In the genomic region with DNA sequence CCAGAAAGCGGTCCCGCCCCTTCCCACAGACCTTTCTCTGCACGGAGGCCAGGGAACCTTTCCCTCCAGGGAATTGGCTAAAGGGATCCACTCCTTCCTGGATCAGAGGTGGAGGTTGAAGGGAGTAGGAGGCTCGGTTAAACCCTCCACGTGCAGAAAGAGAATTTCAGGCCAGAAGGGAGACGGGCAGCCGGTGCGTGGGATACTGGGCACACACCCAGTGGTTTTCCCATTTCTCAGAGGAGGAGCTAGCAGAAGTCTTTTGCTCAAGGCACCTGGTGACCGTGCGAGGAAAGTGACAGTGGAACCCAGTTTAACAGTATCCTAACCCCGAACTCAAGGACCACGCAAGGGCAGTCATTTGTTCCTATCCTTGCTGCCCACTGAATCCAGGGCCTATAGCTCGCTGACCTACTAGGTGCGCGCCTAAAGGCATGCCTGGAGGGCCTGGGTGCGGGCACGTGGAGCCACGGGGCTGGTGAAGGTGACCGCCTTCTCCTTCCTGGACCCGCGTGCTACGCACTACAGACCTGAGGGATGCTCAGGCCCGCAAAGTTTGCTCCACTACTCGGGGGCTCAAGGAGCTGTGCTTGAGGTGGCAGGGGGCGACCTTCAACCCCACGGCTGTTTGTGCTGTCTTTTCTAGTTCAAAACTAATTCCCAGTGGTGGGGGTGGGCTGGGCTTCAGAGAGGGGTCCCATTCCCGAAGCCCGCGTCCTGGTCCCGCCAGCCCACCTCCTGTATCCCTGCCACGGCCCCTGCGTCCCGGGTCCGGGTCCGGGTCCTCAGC, we compare ENCODE assay signal across 10 cellular contexts. TPM values are rescaled to one million over a fixed set of nuclear protein-coding genes. Genes with fewer than 3 reads are reported as not detected.
A peak's percentile ranks its signal among the peaks of the same experiment; 100 is the strongest.
DNase-seq lines count a peak whose midpoint lies in the region; ATAC-seq and TF ChIP-seq lines count a peak whose summit lies in the region.
"Had no signal": no experiment of that assay in that cellular context is flagged by ENCODE, and none has a peak within 500 bp of the region (broad histone marks: within the 10 kb centered on the region; RNA-seq: fewer than 3 reads in every experiment).

No MANE protein-coding gene starts in this region.

- no peaks in the 10 kb centered on the region for H3K9me3 Mint-ChIP-seq in activated naive CD4-positive, alpha-beta T cell treated with anti-CD3 and anti-CD28 coated beads, Interleukin-2, amount 10 ng/mL, durations not matched to agents 7 days and 5 days
- H3K9me3 Mint-ChIP-seq in activated naive CD4-positive, alpha-beta T cell treated with anti-CD3 and anti-CD28 coated beads, Interleukin-2, amount 50 U/mL, for 72 hours, result no peaks in the 10 kb centered on the region

- H3K27ac ChIP-seq in thymus (ENCODE audit: low read depth), result no peak overlapping the region
- H3K27ac ChIP-seq: vagina had no signal

- H3K4me3 ChIP-seq in astrocyte of the cerebellum (ENCODE audit: low read depth, low read length), result peak overlapping the region; percentile 34
- peak overlapping the region; percentile 12 for H3K4me3 ChIP-seq in kidney epithelial cell (ENCODE audit: low read depth, low read length)
- H3K4me3 ChIP-seq in thymus (ENCODE audit: low read length), result peak overlapping the region; percentile 69

- H3K36me3 Mint-ChIP-seq in activated naive CD4-positive, alpha-beta T cell treated with anti-CD3 and anti-CD28 coated beads, Interleukin-2, amount 10 ng/mL, durations not matched to agents 7 days and 5 days, result no peaks in the 10 kb centered on the region
- H3K36me3 Mint-ChIP-seq in activated naive CD4-positive, alpha-beta T cell treated with anti-CD3 and anti-CD28 coated beads, Interleukin-2, amount 50 U/mL, for 72 hours, result no peaks in the 10 kb centered on the region

- H3K36me3 ChIP-seq in kidney epithelial cell (ENCODE audit: control insufficient read depth, insufficient read depth, low read length) (no peaks in the 10 kb centered on the region), thymus (ENCODE audit: control insufficient read depth, insufficient read depth) (no peaks in the 10 kb centered on the region)
- H3K36me3 ChIP-seq: vagina had no signal

- no peaks in the 10 kb centered on the region for H3K4me1 ChIP-seq in thymus (ENCODE audit: control insufficient read depth, insufficient read depth, low read length)

- H3K27ac Mint-ChIP-seq in activated naive CD4-positive, alpha-beta T cell treated with anti-CD3 and anti-CD28 coated beads, Interleukin-2, amount 10 ng/mL, durations not matched to agents 7 days and 5 days, result no peak overlapping the region
- no peak overlapping the region for H3K27ac Mint-ChIP-seq in activated naive CD4-positive, alpha-beta T cell treated with anti-CD3 and anti-CD28 coated beads, Interleukin-2, amount 50 U/mL, for 72 hours

- CTCF ChIA-PET in activated naive CD4-positive, alpha-beta T cell treated with anti-CD3 and anti-CD28 coated beads, Interleukin-2, amount 10 ng/mL, durations not matched to agents 7 days and 5 days (lab: Charles Lee), result no interaction called here

- H3K27me3 ChIP-seq in kidney epithelial cell (ENCODE audit: control insufficient read depth, insufficient read depth, low read length) (peaks cover 27% of the 10 kb centered on the region), thymus (ENCODE audit: control insufficient read depth, insufficient read depth) (no peaks in the 10 kb centered on the region)
- H3K27me3 ChIP-seq: vagina had no signal

- no peaks in the 10 kb centered on the region for H3K9me3 ChIP-seq in thymus (ENCODE audit: control insufficient read depth)
- H3K9me3 ChIP-seq: vagina had no signal

- H3K4me1 Mint-ChIP-seq in activated naive CD4-positive, alpha-beta T cell treated with anti-CD3 and anti-CD28 coated beads, Interleukin-2, amount 10 ng/mL, durations not matched to agents 7 days and 5 days, result peaks cover 20% of the 10 kb centered on the region

- DNase-seq in activated naive CD4-positive, alpha-beta T cell treated with anti-CD3 and anti-CD28 coated beads, Interleukin-2, amount 10 ng/mL, durations not matched to agents 7 days and 5 days, result no peak
- no peak for DNase-seq in activated naive CD4-positive, alpha-beta T cell treated with anti-CD3 and anti-CD28 coated beads, Interleukin-2, amount 50 U/mL, for 72 hours (ENCODE audit: low spot score in 2 of 2)
- no peak for DNase-seq in astrocyte of the cerebellum (ENCODE audit: low read depth)
- no peak for DNase-seq in kidney epithelial cell (ENCODE audit: low read depth)
- DNase-seq in GDM1 (lab: John Stamatoyannopoulos, UW), result no peak
- no peak for DNase-seq in D341Med (ENCODE audit: low spot score)

- in situ Hi-C loops in astrocyte of the cerebellum (cut with HindIII; ENCODE audit: low sequenced_read_pairs), result no loop called here

- TF ChIP-seq CTCF in astrocyte of the cerebellum (IDR thresholded peaks at IDR 0.05; ENCODE audit: low read depth, low read length, missing control alignments) (no peak), kidney epithelial cell (IDR thresholded peaks at IDR 0.05; ENCODE audit: insufficient read depth, low read length, poor library complexity, severe bottlenecking) (no peak)

- H3K4me3 Mint-ChIP-seq in activated naive CD4-positive, alpha-beta T cell treated with anti-CD3 and anti-CD28 coated beads, Interleukin-2, amount 10 ng/mL, durations not matched to agents 7 days and 5 days, result peak overlapping the region; percentile 23

- no peak for ATAC-seq in activated naive CD4-positive, alpha-beta T cell treated with anti-CD3 and anti-CD28 coated beads, Interleukin-2, amount 50 U/mL, for 72 hours
- ATAC-seq in GM18517 (IDR thresholded peaks at IDR 0.05; ENCODE audit: unreplicated experiment), result no peak
- ATAC-seq: HCT116 had no signal

- peaks cover 22% of the 10 kb centered on the region for H3K27me3 Mint-ChIP-seq in activated naive CD4-positive, alpha-beta T cell treated with anti-CD3 and anti-CD28 coated beads, Interleukin-2, amount 10 ng/mL, durations not matched to agents 7 days and 5 days

- WGBS in thymus, result 83% methylated on average over 35 of the region's 35 CpGs

RNA-seq across cellular contexts. Expression of gene AFF2, which starts 0.6 kb away (rescaled TPM):
- 1 to 10 TPM in 1 of 2 donors, under 1 TPM in 1; 0.77 to 1.0 TPM for total RNA-seq in activated naive CD4-positive, alpha-beta T cell treated with anti-CD3 and anti-CD28 coated beads, Interleukin-2, amount 50 U/mL, for 72 hours
- 0.41 and 1.3 TPM in 2 replicates for total RNA-seq in kidney epithelial cell
- 1.3 TPM for polyA plus RNA-seq in thymus

Comparison
In these comparisons a context has a peak if more than half of its experiments do, and no peak if none do; other contexts are left out.
1. H3K4me3 ChIP-seq: peak in every context shown above with its lines; median percentile 69 in thymus; 34 in astrocyte of the cerebellum; 12 in kidney epithelial cell.